ENCODE assay signal across 1 cellular context in the genomic region with DNA sequence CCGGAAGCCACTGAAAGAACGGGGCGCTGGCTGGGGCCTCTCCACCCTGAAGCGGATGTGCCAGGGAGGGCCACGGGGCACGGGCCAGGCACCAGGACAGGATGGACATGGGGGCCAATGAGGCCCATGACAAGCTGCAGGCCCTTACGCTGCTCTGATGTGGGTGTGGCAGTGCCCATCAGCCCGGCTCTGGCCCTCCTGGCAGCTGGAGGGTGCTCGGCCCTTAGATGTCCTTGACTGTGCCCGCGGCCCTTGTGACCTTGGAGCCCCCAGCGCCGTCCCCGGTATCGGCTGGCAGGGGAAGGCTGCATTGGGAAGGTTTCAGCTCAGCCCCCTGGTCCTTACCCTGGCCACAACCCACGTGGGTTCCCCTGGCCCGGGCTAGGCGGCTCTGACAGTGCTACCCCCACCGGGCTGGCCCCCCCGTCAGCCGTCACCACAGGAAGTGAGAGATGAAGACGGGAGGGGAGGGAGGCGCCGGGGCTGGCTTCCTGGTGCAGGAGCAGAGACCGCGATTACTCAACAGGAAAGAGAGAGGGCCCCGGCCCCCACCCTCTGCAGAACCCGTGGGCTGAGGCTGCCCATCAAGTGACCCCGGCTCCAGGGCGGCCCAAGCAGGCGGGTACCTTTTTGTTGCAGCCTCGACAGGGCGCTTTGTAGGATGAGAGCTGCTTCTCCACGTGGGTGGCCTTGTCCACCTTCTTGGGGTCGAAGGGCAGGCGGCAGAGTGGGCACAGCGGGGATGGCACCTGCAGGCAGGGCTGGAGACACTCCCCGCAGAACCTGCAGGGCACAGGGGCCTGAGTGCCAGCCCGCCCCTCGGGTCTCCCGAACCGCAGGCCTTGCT.
TF ChIP-seq lines count a peak whose summit lies in the region.

No MANE protein-coding gene starts in this region.

TF ChIP-seq in HepG2, 621 proteins besides CTCF, POLR2A, EP300 and RAD21 (continued from another document and continues in another):
- TF ChIP-seq, protein P1, sequence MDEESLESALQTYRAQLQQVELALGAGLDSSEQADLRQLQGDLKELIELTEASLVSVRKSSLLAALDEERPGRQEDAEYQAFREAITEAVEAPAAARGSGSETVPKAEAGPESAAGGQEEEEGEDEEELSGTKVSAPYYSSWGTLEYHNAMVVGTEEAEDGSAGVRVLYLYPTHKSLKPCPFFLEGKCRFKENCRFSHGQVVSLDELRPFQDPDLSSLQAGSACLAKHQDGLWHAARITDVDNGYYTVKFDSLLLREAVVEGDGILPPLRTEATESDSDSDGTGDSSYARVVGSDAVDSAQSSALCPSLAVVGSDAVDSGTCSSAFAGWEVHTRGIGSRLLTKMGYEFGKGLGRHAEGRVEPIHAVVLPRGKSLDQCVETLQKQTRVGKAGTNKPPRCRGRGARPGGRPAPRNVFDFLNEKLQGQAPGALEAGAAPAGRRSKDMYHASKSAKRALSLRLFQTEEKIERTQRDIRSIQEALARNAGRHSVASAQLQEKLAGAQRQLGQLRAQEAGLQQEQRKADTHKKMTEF (CRISPR knock-in tag; IDR thresholded peaks at IDR 0.05), result peak; percentile 95
- TF ChIP-seq MYNN (CRISPR knock-in tag; IDR thresholded peaks at IDR 0.05; ENCODE audit: low read depth) (peak; percentile 43; the same call in 1 of the 2 replicates), ZNF230 (CRISPR knock-in tag; IDR thresholded peaks at IDR 0.05) (peak; percentile 18; the same call in 1 of the 2 replicates), XRCC5 (optimal IDR thresholded peaks at IDR 0.05; ENCODE audit: low read length) (peak; percentile 86), SP140L (CRISPR knock-in tag; IDR thresholded peaks at IDR 0.05; ENCODE audit: borderline replicate concordance) (peak; percentile 81; the same call in 1 of the 2 replicates), ZFP90 (CRISPR knock-in tag; IDR thresholded peaks at IDR 0.05; ENCODE audit: borderline replicate concordance) (no peak; the same call in 1 of the 2 replicates), TOPORS (CRISPR knock-in tag; IDR thresholded peaks at IDR 0.05) (no peak), NFE2 (CRISPR knock-in tag; IDR thresholded peaks at IDR 0.05) (no peak), ZNF12 (CRISPR knock-in tag; IDR thresholded peaks at IDR 0.05) (peak; percentile 97), CEBPZ (IDR thresholded peaks at IDR 0.05; ENCODE audit: low read length) (no peak), TBP (CRISPR knock-in tag; IDR thresholded peaks at IDR 0.05) (no peak), NRL (CRISPR knock-in tag; IDR thresholded peaks at IDR 0.05; ENCODE audit: borderline replicate concordance) (no peak), ZFP36L2 (CRISPR knock-in tag; IDR thresholded peaks at IDR 0.05) (no peak), ZNF446 (CRISPR knock-in tag; IDR thresholded peaks at IDR 0.05) (no peak), RBM22 (optimal IDR thresholded peaks at IDR 0.05; ENCODE audit: low read length) (no peak), ZNF562 (CRISPR knock-in tag; IDR thresholded peaks at IDR 0.05; ENCODE audit: borderline replicate concordance) (no peak), FOXA3 (CRISPR knock-in tag; IDR thresholded peaks at IDR 0.05) (0 out of 2 replicates have a peak, but pooled peaks have one; percentile 56), ZNF138 (CRISPR knock-in tag; IDR thresholded peaks at IDR 0.05; ENCODE audit: low read depth) (no peak; the same call in 1 of the 2 replicates), GMEB2 (CRISPR knock-in tag; IDR thresholded peaks at IDR 0.05; ENCODE audit: low read depth) (no peak), ZNF891 (CRISPR knock-in tag; IDR thresholded peaks at IDR 0.05) (no peak; the same call in 1 of the 2 replicates), ZNF207 (IDR thresholded peaks at IDR 0.05; ENCODE audit: borderline replicate concordance) (no peak), ZNF839 (CRISPR knock-in tag; IDR thresholded peaks at IDR 0.05; ENCODE audit: borderline replicate concordance) (no peak; the same call in 1 of the 2 replicates), KAT8 (CRISPR knock-in tag; IDR thresholded peaks at IDR 0.05) (peak; percentile 94), ATAD3A (CRISPR knock-in tag; IDR thresholded peaks at IDR 0.05) (no peak), ZNF781 (CRISPR knock-in tag; IDR thresholded peaks at IDR 0.05; ENCODE audit: borderline replicate concordance, not compliant biosample characterization) (peak; percentile 65), ZNF7 (CRISPR knock-in tag; IDR thresholded peaks at IDR 0.05) (no peak), POLR2AphosphoS5 (IDR thresholded peaks at IDR 0.05; ENCODE audit: low read depth, low read length) (no peak), AGO2 (optimal IDR thresholded peaks at IDR 0.05; ENCODE audit: low read depth, low read length) (peak; percentile 62), HDAC1 (CRISPR knock-in tag; IDR thresholded peaks at IDR 0.05) (peak; percentile 99), NCOR1 (IDR thresholded peaks at IDR 0.05; ENCODE audit: borderline replicate concordance, low read length) (no peak), ZNF317 (CRISPR knock-in tag; IDR thresholded peaks at IDR 0.05) (peak; percentile 66; the same call in 1 of the 2 replicates), ZNF263 (CRISPR knock-in tag; IDR thresholded peaks at IDR 0.05) (no peak), ZNF430 (CRISPR knock-in tag; IDR thresholded peaks at IDR 0.05) (0 out of 2 replicates have a peak, but pooled peaks have one; percentile 94), FOXO4 (CRISPR knock-in tag; conservative IDR thresholded peaks at IDR 0.05) (no peak)
- TF ChIP-seq, protein P2, sequence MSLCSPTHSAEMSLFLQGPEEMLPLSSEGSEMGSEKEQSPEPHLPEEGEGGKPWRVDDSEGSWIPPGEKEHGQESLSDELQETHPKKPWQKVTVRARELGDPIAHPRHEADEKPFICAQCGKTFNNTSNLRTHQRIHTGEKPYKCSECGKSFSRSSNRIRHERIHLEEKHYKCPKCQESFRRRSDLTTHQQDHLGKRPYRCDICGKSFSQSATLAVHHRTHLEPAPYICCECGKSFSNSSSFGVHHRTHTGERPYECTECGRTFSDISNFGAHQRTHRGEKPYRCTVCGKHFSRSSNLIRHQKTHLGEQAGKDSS (CRISPR knock-in tag; IDR thresholded peaks at IDR 0.05; ENCODE audit: borderline replicate concordance, low read depth), result peak; percentile 87
- TF ChIP-seq, protein P3, sequence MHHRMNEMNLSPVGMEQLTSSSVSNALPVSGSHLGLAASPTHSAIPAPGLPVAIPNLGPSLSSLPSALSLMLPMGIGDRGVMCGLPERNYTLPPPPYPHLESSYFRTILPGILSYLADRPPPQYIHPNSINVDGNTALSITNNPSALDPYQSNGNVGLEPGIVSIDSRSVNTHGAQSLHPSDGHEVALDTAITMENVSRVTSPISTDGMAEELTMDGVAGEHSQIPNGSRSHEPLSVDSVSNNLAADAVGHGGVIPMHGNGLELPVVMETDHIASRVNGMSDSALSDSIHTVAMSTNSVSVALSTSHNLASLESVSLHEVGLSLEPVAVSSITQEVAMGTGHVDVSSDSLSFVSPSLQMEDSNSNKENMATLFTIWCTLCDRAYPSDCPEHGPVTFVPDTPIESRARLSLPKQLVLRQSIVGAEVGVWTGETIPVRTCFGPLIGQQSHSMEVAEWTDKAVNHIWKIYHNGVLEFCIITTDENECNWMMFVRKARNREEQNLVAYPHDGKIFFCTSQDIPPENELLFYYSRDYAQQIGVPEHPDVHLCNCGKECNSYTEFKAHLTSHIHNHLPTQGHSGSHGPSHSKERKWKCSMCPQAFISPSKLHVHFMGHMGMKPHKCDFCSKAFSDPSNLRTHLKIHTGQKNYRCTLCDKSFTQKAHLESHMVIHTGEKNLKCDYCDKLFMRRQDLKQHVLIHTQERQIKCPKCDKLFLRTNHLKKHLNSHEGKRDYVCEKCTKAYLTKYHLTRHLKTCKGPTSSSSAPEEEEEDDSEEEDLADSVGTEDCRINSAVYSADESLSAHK (CRISPR knock-in tag; IDR thresholded peaks at IDR 0.05; ENCODE audit: borderline replicate concordance), result no peak
- TF ChIP-seq, protein P4, sequence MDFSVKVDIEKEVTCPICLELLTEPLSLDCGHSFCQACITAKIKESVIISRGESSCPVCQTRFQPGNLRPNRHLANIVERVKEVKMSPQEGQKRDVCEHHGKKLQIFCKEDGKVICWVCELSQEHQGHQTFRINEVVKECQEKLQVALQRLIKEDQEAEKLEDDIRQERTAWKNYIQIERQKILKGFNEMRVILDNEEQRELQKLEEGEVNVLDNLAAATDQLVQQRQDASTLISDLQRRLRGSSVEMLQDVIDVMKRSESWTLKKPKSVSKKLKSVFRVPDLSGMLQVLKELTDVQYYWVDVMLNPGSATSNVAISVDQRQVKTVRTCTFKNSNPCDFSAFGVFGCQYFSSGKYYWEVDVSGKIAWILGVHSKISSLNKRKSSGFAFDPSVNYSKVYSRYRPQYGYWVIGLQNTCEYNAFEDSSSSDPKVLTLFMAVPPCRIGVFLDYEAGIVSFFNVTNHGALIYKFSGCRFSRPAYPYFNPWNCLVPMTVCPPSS (IDR thresholded peaks at IDR 0.05), result no peak
- TF ChIP-seq, protein P5, sequence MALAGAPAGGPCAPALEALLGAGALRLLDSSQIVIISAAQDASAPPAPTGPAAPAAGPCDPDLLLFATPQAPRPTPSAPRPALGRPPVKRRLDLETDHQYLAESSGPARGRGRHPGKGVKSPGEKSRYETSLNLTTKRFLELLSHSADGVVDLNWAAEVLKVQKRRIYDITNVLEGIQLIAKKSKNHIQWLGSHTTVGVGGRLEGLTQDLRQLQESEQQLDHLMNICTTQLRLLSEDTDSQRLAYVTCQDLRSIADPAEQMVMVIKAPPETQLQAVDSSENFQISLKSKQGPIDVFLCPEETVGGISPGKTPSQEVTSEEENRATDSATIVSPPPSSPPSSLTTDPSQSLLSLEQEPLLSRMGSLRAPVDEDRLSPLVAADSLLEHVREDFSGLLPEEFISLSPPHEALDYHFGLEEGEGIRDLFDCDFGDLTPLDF (CRISPR knock-in tag; IDR thresholded peaks at IDR 0.05), result no peak
- TF ChIP-seq, protein P6, sequence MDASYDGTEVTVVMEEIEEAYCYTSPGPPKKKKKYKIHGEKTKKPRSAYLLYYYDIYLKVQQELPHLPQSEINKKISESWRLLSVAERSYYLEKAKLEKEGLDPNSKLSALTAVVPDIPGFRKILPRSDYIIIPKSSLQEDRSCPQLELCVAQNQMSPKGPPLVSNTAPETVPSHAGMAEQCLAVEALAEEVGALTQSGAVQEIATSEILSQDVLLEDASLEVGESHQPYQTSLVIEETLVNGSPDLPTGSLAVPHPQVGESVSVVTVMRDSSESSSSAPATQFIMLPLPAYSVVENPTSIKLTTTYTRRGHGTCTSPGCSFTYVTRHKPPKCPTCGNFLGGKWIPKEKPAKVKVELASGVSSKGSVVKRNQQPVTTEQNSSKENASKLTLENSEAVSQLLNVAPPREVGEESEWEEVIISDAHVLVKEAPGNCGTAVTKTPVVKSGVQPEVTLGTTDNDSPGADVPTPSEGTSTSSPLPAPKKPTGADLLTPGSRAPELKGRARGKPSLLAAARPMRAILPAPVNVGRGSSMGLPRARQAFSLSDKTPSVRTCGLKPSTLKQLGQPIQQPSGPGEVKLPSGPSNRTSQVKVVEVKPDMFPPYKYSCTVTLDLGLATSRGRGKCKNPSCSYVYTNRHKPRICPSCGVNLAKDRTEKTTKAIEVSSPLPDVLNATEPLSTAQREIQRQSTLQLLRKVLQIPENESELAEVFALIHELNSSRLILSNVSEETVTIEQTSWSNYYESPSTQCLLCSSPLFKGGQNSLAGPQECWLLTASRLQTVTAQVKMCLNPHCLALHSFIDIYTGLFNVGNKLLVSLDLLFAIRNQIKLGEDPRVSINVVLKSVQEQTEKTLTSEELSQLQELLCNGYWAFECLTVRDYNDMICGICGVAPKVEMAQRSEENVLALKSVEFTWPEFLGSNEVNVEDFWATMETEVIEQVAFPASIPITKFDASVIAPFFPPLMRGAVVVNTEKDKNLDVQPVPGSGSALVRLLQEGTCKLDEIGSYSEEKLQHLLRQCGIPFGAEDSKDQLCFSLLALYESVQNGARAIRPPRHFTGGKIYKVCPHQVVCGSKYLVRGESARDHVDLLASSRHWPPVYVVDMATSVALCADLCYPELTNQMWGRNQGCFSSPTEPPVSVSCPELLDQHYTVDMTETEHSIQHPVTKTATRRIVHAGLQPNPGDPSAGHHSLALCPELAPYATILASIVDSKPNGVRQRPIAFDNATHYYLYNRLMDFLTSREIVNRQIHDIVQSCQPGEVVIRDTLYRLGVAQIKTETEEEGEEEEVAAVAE (CRISPR knock-in tag; IDR thresholded peaks at IDR 0.05; ENCODE audit: borderline replicate concordance), result peak; percentile 75; the same call in 1 of the 2 replicates
